ENCODE assay signal across 1 cellular context in genomic region chr12:81089412-81089811, GRCh38.
TF ChIP-seq lines count a peak whose summit lies in the region.

No MANE protein-coding gene starts in this region.

TF ChIP-seq in HepG2, 621 proteins besides CTCF, POLR2A, EP300 and RAD21:
- TF ChIP-seq KMT2B (CRISPR knock-in tag; IDR thresholded peaks at IDR 0.05) (no peak), IKZF4 (CRISPR knock-in tag; IDR thresholded peaks at IDR 0.05; ENCODE audit: borderline replicate concordance, low read depth, not compliant biosample characterization) (no peak), ZNF253 (CRISPR knock-in tag; IDR thresholded peaks at IDR 0.05; ENCODE audit: borderline replicate concordance) (no peak), GABPB1 (CRISPR knock-in tag; IDR thresholded peaks at IDR 0.05) (no peak), ZNF225 (CRISPR knock-in tag; IDR thresholded peaks at IDR 0.05) (no peak), BHLHE40 (IDR thresholded peaks at IDR 0.05; ENCODE audit: low read length) (no peak), ATF5 (CRISPR knock-in tag; IDR thresholded peaks at IDR 0.05; ENCODE audit: low read depth) (no peak)
TF ChIP-seq in HepG2: peak in this region for 0.
